In the genomic region with DNA sequence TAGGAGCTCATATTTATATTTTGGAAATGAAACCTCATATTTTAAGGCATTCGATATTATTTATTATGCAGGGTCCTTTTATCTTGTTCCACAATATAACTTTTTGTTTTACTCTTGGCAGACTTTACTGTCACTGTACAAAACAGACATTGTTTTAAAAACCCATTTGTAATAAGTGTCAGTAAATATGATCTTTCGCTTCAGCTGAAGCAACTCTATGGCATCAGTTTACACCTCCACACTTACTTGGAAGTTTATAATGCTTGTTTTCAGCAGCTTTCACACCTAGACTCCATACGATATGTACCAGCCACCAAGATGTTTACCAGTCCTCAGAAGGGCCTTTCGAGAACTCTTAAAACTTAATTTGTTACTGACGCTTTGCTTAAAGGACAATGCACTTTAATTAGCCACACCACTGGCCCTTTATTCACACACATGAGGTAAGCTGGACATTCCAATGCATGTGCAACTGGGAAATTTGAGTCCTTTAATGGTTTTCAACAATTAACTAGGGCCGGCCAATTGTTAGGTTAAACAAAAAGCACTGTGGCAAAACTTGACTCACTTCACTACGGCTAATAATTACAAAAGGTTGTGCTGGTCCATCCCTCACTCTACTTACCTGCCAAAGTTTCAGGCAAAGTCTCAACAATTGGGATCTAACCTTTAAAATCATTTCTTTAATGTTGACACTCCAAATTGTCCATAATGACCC, we compare ENCODE assay signal across 16 cellular contexts. TPM values are rescaled to one million over a fixed set of nuclear protein-coding genes. Genes with fewer than 3 reads are reported as not detected.
A peak's percentile ranks its signal among the peaks of the same experiment; 100 is the strongest.
DNase-seq lines count a peak whose midpoint lies in the region; ATAC-seq, FAIRE-seq and TF ChIP-seq lines count a peak whose summit lies in the region.
"Had no signal": no experiment of that assay in that cellular context is flagged by ENCODE, and none has a peak within 500 bp of the region (broad histone marks: within the 10 kb centered on the region; RNA-seq: fewer than 3 reads in every experiment).

No MANE protein-coding gene starts in this region.

- no peak for TF ChIP-seq CTCF in Caco-2 (IDR thresholded peaks at IDR 0.05; ENCODE audit: insufficient read depth in 1 of 2, low read depth in 1 of 2, low read length in 1 of 2, severe bottlenecking in 1 of 2, unreplicated experiment in 1 of 2)
- no peak for TF ChIP-seq CTCF in breast epithelium (IDR thresholded peaks at IDR 0.05)
- TF ChIP-seq CTCF in psoas muscle (IDR thresholded peaks at IDR 0.05): no peak

- H3K4me1 Mint-ChIP-seq in Caco-2 (ENCODE audit: low read depth, unreplicated experiment): peaks cover 15% of the 10 kb centered on the region
- H3K4me1 Mint-ChIP-seq: stimulated activated memory B cell treated with anti-CD40 and anti-IgM and Interleukin-4, amounts not matched to agents 10 μg/mL and 1 μg/mL and 100 μg/mL, for 72 hours had no signal

- no peaks in the 10 kb centered on the region for H3K36me3 Mint-ChIP-seq in Caco-2 (ENCODE audit: insufficient read depth, unreplicated experiment)
- H3K36me3 Mint-ChIP-seq: stimulated activated memory B cell treated with anti-CD40 and anti-IgM and Interleukin-4, amounts not matched to agents 10 μg/mL and 1 μg/mL and 100 μg/mL, for 72 hours had no signal

- intact Hi-C loops in Caco-2 (cut with micrococcal nuclease; ENCODE audit: unreplicated experiment): loop anchor here (5.0 kb wide), 1 partner anchor 34 kb away; no protein-coding TSS in a partner anchor
- intact Hi-C loops in breast epithelium (cut with DNase I; ENCODE audit: low total_unique reads): no loop called here
- intact Hi-C loops in psoas muscle (cut with DNase I): no loop called here

- no peaks in the 10 kb centered on the region for H3K9me3 ChIP-seq in Caco-2
- H3K9me3 ChIP-seq in breast epithelium: no peaks in the 10 kb centered on the region
- H3K9me3 ChIP-seq in psoas muscle: no peaks in the 10 kb centered on the region
- H3K9me3 ChIP-seq: right atrium auricular region, SK-N-SH had no signal

- DNase-seq in Caco-2 (peak in 1 of 2 experiments; percentile 14), breast epithelium (ENCODE audit: low spot score in 2 of 2) (no peak), left lobe of liver (ENCODE audit: low spot score) (no peak), psoas muscle (no peak), GM12891 (ENCODE audit: insufficient read length, low spot score) (no peak), GF-D8 (lab: John Stamatoyannopoulos, UW) (no peak)
- no peak for DNase-seq in activated CD4-positive, CD25-positive, alpha-beta regulatory T cell treated with anti-CD3 and anti-CD28 coated beads, Interleukin-2, amount 50 U/mL, for 72 hours
- DNase-seq: COR-L47, GOT3, NCI-H1417 treated with DMSO at 0.1 percent for 48 hours, NCI-H446 treated with DMSO at 0.1 percent for 48 hours, SK-N-SH had no signal

- CTCF ChIA-PET in Caco-2 (lab: Charles Lee): interaction anchor here (0.6 kb wide), 1 partner anchor 110 kb away, joined by 3 read pairs; no protein-coding TSS in a partner anchor

- no peaks in the 10 kb centered on the region for H3K9me3 Mint-ChIP-seq in Caco-2 (ENCODE audit: unreplicated experiment)
- H3K9me3 Mint-ChIP-seq: stimulated activated memory B cell treated with anti-CD40 and anti-IgM and Interleukin-4, amounts not matched to agents 10 μg/mL and 1 μg/mL and 100 μg/mL, for 72 hours had no signal

- no peak for TF ChIP-seq POLR2A in breast epithelium (IDR thresholded peaks at IDR 0.05)
- no peak for TF ChIP-seq POLR2A in GM12891 (IDR thresholded peaks at IDR 0.05; ENCODE audit: low read depth, low read length)

- BruUV-seq in Caco-2 (replicated peaks; lab: Mats Ljungman, UMichigan): no TSS peak

- H3K4me3 Mint-ChIP-seq in Caco-2 (ENCODE audit: unreplicated experiment): no peak overlapping the region
- H3K4me3 Mint-ChIP-seq: stimulated activated memory B cell treated with anti-CD40 and anti-IgM and Interleukin-4, amounts not matched to agents 10 μg/mL and 1 μg/mL and 100 μg/mL, for 72 hours had no signal

- WGBS in psoas muscle, 3 donors: 41 to 60% (median 45%) methylated on average over 7 of the region's 7 CpGs

- POLR2A ChIA-PET in Caco-2 (lab: Charles Lee): no interaction called here

- H3K27me3 Mint-ChIP-seq in Caco-2 (ENCODE audit: insufficient read depth, unreplicated experiment): no peaks in the 10 kb centered on the region

- H3K4me1 ChIP-seq in Caco-2 (peaks cover 23% of the 10 kb centered on the region), breast epithelium (peaks cover 0 to 17% of the 10 kb centered on the region in 2 donors), psoas muscle (peaks cover 31% of the 10 kb centered on the region)

- ATAC-seq in left lobe of liver (peak; percentile 61), psoas muscle (no peak), HG03097 (IDR thresholded peaks at IDR 0.05; ENCODE audit: low FRiP score, unreplicated experiment) (no peak)
- ATAC-seq: stimulated activated memory B cell treated with anti-CD40 and anti-IgM and Interleukin-4, amounts not matched to agents 10 μg/mL and 1 μg/mL and 100 μg/mL, for 72 hours had no signal

- peak overlapping the region; percentile 75 to 76 for H3K27ac ChIP-seq in breast epithelium
- H3K27ac ChIP-seq in psoas muscle: peak overlapping the region; percentile 10
- H3K27ac ChIP-seq: right atrium auricular region had no signal

- FAIRE-seq in GM12891 (lab: Jason Lieb, UNC): no peak
- FAIRE-seq: frontal cortex had no signal

- no peaks in the 10 kb centered on the region for H3K36me3 ChIP-seq in Caco-2 (ENCODE audit: control insufficient read depth, insufficient read depth, low read length)
- no peaks in the 10 kb centered on the region for H3K36me3 ChIP-seq in breast epithelium
- H3K36me3 ChIP-seq in psoas muscle (ENCODE audit: insufficient read depth in 1 of 2, low read depth in 1 of 2): peaks cover 0 to 6% of the 10 kb centered on the region in 2 donors
- H3K36me3 ChIP-seq: right atrium auricular region had no signal

- H3K27me3 ChIP-seq in Caco-2 (replicated peaks; ENCODE audit: control insufficient read depth, insufficient read depth, low read length): no peaks in the 10 kb centered on the region
- no peaks in the 10 kb centered on the region for H3K27me3 ChIP-seq in breast epithelium
- H3K27me3 ChIP-seq in psoas muscle (ENCODE audit: insufficient read depth in 3 of 3, low read length in 2 of 3): no peaks in the 10 kb centered on the region
- H3K27me3 ChIP-seq: right atrium auricular region had no signal

- H3K27ac Mint-ChIP-seq in Caco-2 (ENCODE audit: unreplicated experiment): peak overlapping the region; percentile 29
- H3K27ac Mint-ChIP-seq: stimulated activated memory B cell treated with anti-CD40 and anti-IgM and Interleukin-4, amounts not matched to agents 10 μg/mL and 1 μg/mL and 100 μg/mL, for 72 hours had no signal

- H3K4me3 ChIP-seq in Caco-2 (ENCODE audit: low read depth, low read length): no peak overlapping the region
- peak overlapping the region in 1 of 3 donors; percentile 23 for H3K4me3 ChIP-seq in breast epithelium
- H3K4me3 ChIP-seq in psoas muscle: no peak overlapping the region
- H3K4me3 ChIP-seq: right atrium auricular region had no signal

TF ChIP-seq in GM12891, 5 proteins besides CTCF, POLR2A, EP300 and RAD21:
- TF ChIP-seq TAF1 (IDR thresholded peaks at IDR 0.05; ENCODE audit: low read depth, low read length) (no peak), POU2F2 (IDR thresholded peaks at IDR 0.05; ENCODE audit: low read depth, low read length) (no peak), POLR2AphosphoS5 (IDR thresholded peaks at IDR 0.05; ENCODE audit: low read depth, low read length) (no peak), PAX5 (IDR thresholded peaks at IDR 0.05; ENCODE audit: insufficient read depth, low read length, severe bottlenecking) (no peak), SPI1 (IDR thresholded peaks at IDR 0.05; ENCODE audit: low read depth, low read length) (no peak)

RNA-seq across cellular contexts. Expression of gene WWTR1, which starts 16.7 kb away (rescaled TPM):
- total RNA-seq in Caco-2 (2022) (16.2 and 19.1 TPM in 2 replicates), breast epithelium (10 to 100 TPM; 53.6 to 98.2 (median 91.4) TPM), left lobe of liver (13.2 TPM), psoas muscle (10 to 100 TPM; 13.3 to 52.9 (median 30.1) TPM)
- 10 to 100 TPM in 1 of 3 donors, 1 to 10 TPM in 2; 6.7 to 53.5 (median 6.7) TPM for polyA plus RNA-seq in psoas muscle
- polyA plus RNA-seq in GM12891 (2012; ENCODE audit: low read depth, missing spikeins): 0.12 TPM
